ENCODE assay signal across 8 cellular contexts in genomic region chr2:205683179-205683978, GRCh38. TPM values are rescaled to one million over a fixed set of nuclear protein-coding genes. Genes with fewer than 3 reads are reported as not detected.
A peak's percentile ranks its signal among the peaks of the same experiment; 100 is the strongest.
DNase-seq lines count a peak whose midpoint lies in the region; ATAC-seq, FAIRE-seq and TF ChIP-seq lines count a peak whose summit lies in the region.

No MANE protein-coding gene starts in this region.

- CTCF ChIA-PET in Calu3 (lab: Charles Lee) (interaction anchor here (1.0 to 1.6 kb wide), 4 partner anchors 23 to 798 kb away, joined by 3 to 5 read pairs (median 4); no protein-coding TSS in a partner anchor), PC-3 (lab: Charles Lee) (no interaction called here), endothelial cell of umbilical vein (lab: Charles Lee) (interaction anchor here (1.0 to 4.1 kb wide), 14 partner anchors 11 to 1538 kb away, joined by 3 to 29 read pairs (median 6); no protein-coding TSS in a partner anchor)

- H3K9me3 Mint-ChIP-seq in Calu3 (ENCODE audit: low read depth, unreplicated experiment), result no peaks in the 10 kb centered on the region

- no peaks in the 10 kb centered on the region for H3F3A ChIP-seq in PC-3 (ENCODE audit: low read length, unreplicated experiment)

- H3K4me1 ChIP-seq in PC-3 (ENCODE audit: insufficient read depth, low read length), result peaks cover 42% of the 10 kb centered on the region
- H3K4me1 ChIP-seq in endothelial cell of umbilical vein (ENCODE audit: control insufficient read depth, extremely low read depth, insufficient read depth, low read length), result peaks cover 44% of the 10 kb centered on the region
- H3K4me1 ChIP-seq in neuronal stem cell (ENCODE audit: control insufficient read depth in 2 of 2, insufficient read depth in 1 of 2, low read depth in 1 of 2, low read length in 2 of 2), result peaks cover 16 to 23% of the 10 kb centered on the region in 2 donors

- peak overlapping the region; percentile 50 for H3K27ac Mint-ChIP-seq in Calu3 (ENCODE audit: unreplicated experiment)

- peaks cover 19% of the 10 kb centered on the region for H3K4me1 Mint-ChIP-seq in Calu3 (ENCODE audit: low read depth, unreplicated experiment)

- intact Hi-C loops in Calu3 (cut with micrococcal nuclease; ENCODE audit: unreplicated experiment) (loop anchor here (5.0 kb wide), 5 partner anchors 64 to 991 kb away; no protein-coding TSS in a partner anchor), PC-3 (cut with micrococcal nuclease) (loop anchor here (2.0 to 10.0 kb wide), 5 partner anchors 64 to 1139 kb away; partner anchors contain the start of gene PARD3B), endothelial cell of umbilical vein (cut with micrococcal nuclease) (loop anchor here (2.0 to 5.0 kb wide), 2 partner anchors 85 to 486 kb away; no protein-coding TSS in a partner anchor), posterior vena cava (cut with DNase I) (loop anchor here (5.0 to 10.0 kb wide), 2 partner anchors 241 to 1436 kb away; no protein-coding TSS in a partner anchor)

- no peak for TF ChIP-seq CTCF in Calu3 (IDR thresholded peaks at IDR 0.05; ENCODE audit: unreplicated experiment)
- no peak for TF ChIP-seq CTCF in PC-3 (conservative IDR thresholded peaks at IDR 0.05; ENCODE audit: low read depth, low read length)
- no peak for TF ChIP-seq CTCF in endothelial cell of umbilical vein (IDR thresholded peaks at IDR 0.05; ENCODE audit: extremely low read depth in 1 of 2, insufficient read depth in 1 of 2, low read depth in 1 of 2, low read length in 2 of 2)

- H2AK5ac ChIP-seq in neuronal stem cell (ENCODE audit: low read depth, low read length), result no peak overlapping the region

- H3K9ac ChIP-seq in PC-3 (ENCODE audit: low read length) (peak overlapping the region; percentile 62), endothelial cell of umbilical vein (replicated peaks; ENCODE audit: extremely low read depth, insufficient read depth, low read length) (peak overlapping the region; percentile 92), neuronal stem cell (ENCODE audit: low read depth, low read length, poor library complexity) (no peak overlapping the region)

- no peak overlapping the region for H4K8ac ChIP-seq in neuronal stem cell (ENCODE audit: low read depth, low read length)

- H2BK15ac ChIP-seq in neuronal stem cell (ENCODE audit: low read length), result no peak overlapping the region

- no peak overlapping the region for H2BK120ac ChIP-seq in neuronal stem cell (ENCODE audit: low read depth, low read length)

- no peak overlapping the region for H3K27ac ChIP-seq in PC-3 (ENCODE audit: low read length)
- H3K27ac ChIP-seq in endothelial cell of umbilical vein (ENCODE audit: insufficient read depth, low read depth, low read length), result peak overlapping the region; percentile 73
- H3K27ac ChIP-seq in neuronal stem cell (replicated peaks; ENCODE audit: low read length), result no peak overlapping the region

- H3K27me3 Mint-ChIP-seq in Calu3 (ENCODE audit: unreplicated experiment), result no peaks in the 10 kb centered on the region

- no peak for TF ChIP-seq POLR2A in endothelial cell of umbilical vein (IDR thresholded peaks at IDR 0.05; ENCODE audit: low read depth, low read length)

- FAIRE-seq in endothelial cell of umbilical vein (lab: Jason Lieb, UNC), result no peak
- FAIRE-seq in urothelium cell line (lab: Jason Lieb, UNC), result no peak

- H2BK5ac ChIP-seq in neuronal stem cell (ENCODE audit: low read length), result no peak overlapping the region

- no peak for ATAC-seq in PC-3
- no peak for ATAC-seq in HG02610 (IDR thresholded peaks at IDR 0.05; ENCODE audit: unreplicated experiment)

- peak overlapping the region; percentile 93 for H2AFZ ChIP-seq in PC-3 (ENCODE audit: low read length)
- peak overlapping the region; percentile 85 for H2AFZ ChIP-seq in endothelial cell of umbilical vein (ENCODE audit: low read depth, low read length)
- peak overlapping the region; percentile 96 for H2AFZ ChIP-seq in neuronal stem cell (ENCODE audit: low read length)

- no peak overlapping the region for H3K23ac ChIP-seq in neuronal stem cell (ENCODE audit: low read depth, low read length, poor library complexity)

- peak overlapping the region; percentile 93 for H3K4me3 Mint-ChIP-seq in Calu3 (ENCODE audit: low read depth, unreplicated experiment)

- H3K4me3 ChIP-seq in PC-3 (ENCODE audit: low read length) (peak overlapping the region; percentile 89), endothelial cell of umbilical vein (replicated peaks in 1 of 3; ENCODE audit: insufficient read depth in 1 of 3, low read depth in 1 of 3, low read length in 3 of 3) (peak overlapping the region; percentile 67 to 99 (median 96)), neuronal stem cell (ENCODE audit: low read length in 2 of 2) (peak overlapping the region; percentile 60 to 75)

- no peak overlapping the region for H3K14ac ChIP-seq in neuronal stem cell (ENCODE audit: low read length)

- H3K9me3 ChIP-seq in PC-3 (ENCODE audit: low read length) (no peaks in the 10 kb centered on the region), endothelial cell of umbilical vein (replicated peaks; ENCODE audit: control insufficient read depth, insufficient read depth, low read length) (no peaks in the 10 kb centered on the region), neuronal stem cell (replicated peaks in 1 of 2; ENCODE audit: control insufficient read depth in 2 of 2, insufficient read depth in 1 of 2, low read depth in 1 of 2, low read length in 2 of 2) (peaks cover 0 to 2% of the 10 kb centered on the region in 2 donors)

- dilution Hi-C loops in endothelial cell of umbilical vein (cut with MboI; ENCODE audit: extremely low pct_ligation_motif_present, low sequenced_read_pairs), result no loop called here

- H3K9me2 ChIP-seq in PC-3 (replicated peaks; ENCODE audit: low read length), result no peaks in the 10 kb centered on the region

- WGBS in neuronal stem cell (ENCODE audit: extremely low coverage in 2 of 2, insufficient read length in 2 of 2, insufficient replicate concordance in 1 of 2), 2 donors, result no CpG with 5 or more reads among the region's 9 CpGs

- H4K20me1 ChIP-seq in PC-3 (ENCODE audit: low read length) (no peaks in the 10 kb centered on the region), endothelial cell of umbilical vein (replicated peaks; ENCODE audit: control insufficient read depth, extremely low read depth, insufficient read depth, low read length) (no peaks in the 10 kb centered on the region)

- DNase-seq in Calu3 (no peak), PC-3 (peak; percentile 19), endothelial cell of umbilical vein (ENCODE audit: low read depth, low spot score) (peak; percentile 50), neuronal stem cell (ENCODE audit: low spot score) (no peak), posterior vena cava (ENCODE audit: low spot score) (no peak), SIG-M5 (lab: John Stamatoyannopoulos, UW) (no peak), urothelium cell line (ENCODE audit: low spot score) (no peak)

- BruUV-seq in Calu3 (replicated peaks; lab: Mats Ljungman, UMichigan), result TSS peak; percentile 74
- TSS peak; percentile 73 for BruUV-seq in PC-3 (replicated peaks; lab: Mats Ljungman, UMichigan)
- no TSS peak for BruUV-seq in endothelial cell of umbilical vein (replicated peaks; lab: Mats Ljungman, UMichigan)

- H3K27me3 ChIP-seq in PC-3 (ENCODE audit: low read length), result no peaks in the 10 kb centered on the region
- H3K27me3 ChIP-seq in endothelial cell of umbilical vein (ENCODE audit: control insufficient read depth in 2 of 2, insufficient read depth in 2 of 2, low read length in 2 of 2), result no peaks in the 10 kb centered on the region
- peaks cover 2 to 25% (median 2%) of the 10 kb centered on the region in 3 experiments for H3K27me3 ChIP-seq in neuronal stem cell (ENCODE audit: control insufficient read depth in 3 of 3, insufficient read depth in 3 of 3, low read depth in 1 of 3, low read length in 3 of 3)

- no peaks in the 10 kb centered on the region for H3K36me3 ChIP-seq in PC-3 (ENCODE audit: low read depth, low read length)
- H3K36me3 ChIP-seq in endothelial cell of umbilical vein (ENCODE audit: control insufficient read depth in 2 of 2, extremely low read depth in 1 of 2, insufficient read depth in 2 of 2, low read length in 2 of 2), result peaks cover 0 to 3% of the 10 kb centered on the region in 2 experiments
- no peaks in the 10 kb centered on the region for H3K36me3 ChIP-seq in neuronal stem cell (replicated peaks in 1 of 2; ENCODE audit: control insufficient read depth in 2 of 2, insufficient read depth in 2 of 2, low read length in 2 of 2)

- H3K36me3 Mint-ChIP-seq in Calu3 (ENCODE audit: insufficient read depth, unreplicated experiment), result peaks cover 50% of the 10 kb centered on the region

- H3K4me2 ChIP-seq in PC-3 (ENCODE audit: low read length) (peak overlapping the region; percentile 84), endothelial cell of umbilical vein (ENCODE audit: insufficient read depth, low read length) (peak overlapping the region; percentile 97), neuronal stem cell (ENCODE audit: insufficient read depth, low read length, poor library complexity, severe bottlenecking) (peak overlapping the region; percentile 27)

- H3K18ac ChIP-seq in neuronal stem cell (ENCODE audit: low read length), result no peak overlapping the region

- peaks cover 39% of the 10 kb centered on the region for H3K79me2 ChIP-seq in PC-3 (ENCODE audit: low read length)
- peaks cover 46% of the 10 kb centered on the region for H3K79me2 ChIP-seq in endothelial cell of umbilical vein (ENCODE audit: control insufficient read depth, insufficient read depth, low read length)

- H3K4ac ChIP-seq in neuronal stem cell (ENCODE audit: low read length), result no peak overlapping the region

- no peaks in the 10 kb centered on the region for H3K9me1 ChIP-seq in endothelial cell of umbilical vein (replicated peaks; ENCODE audit: control insufficient read depth, extremely low read depth, insufficient read depth, low read length)

- H4K91ac ChIP-seq in neuronal stem cell (ENCODE audit: low read depth, low read length, poor library complexity), result no peak overlapping the region

- no peaks in the 10 kb centered on the region for H3K79me1 ChIP-seq in neuronal stem cell (ENCODE audit: low read depth, low read length)

- POLR2A ChIA-PET in PC-3 (lab: Charles Lee; ENCODE audit: unreplicated experiment) (interaction anchor here (0.5 to 0.6 kb wide), 2 partner anchors 10 to 23 kb away, joined by 3 read pairs; no protein-coding TSS in a partner anchor), endothelial cell of umbilical vein (lab: Charles Lee) (interaction anchor here (1.2 to 2.4 kb wide), 5 partner anchors 11 to 1574 kb away, joined by 3 to 18 read pairs (median 4); partner anchors contain the start of gene PARD3B)

- H2BK12ac ChIP-seq in neuronal stem cell (ENCODE audit: low read length), result no peak overlapping the region

RNA-seq across cellular contexts. Expression of gene NRP2, which starts 1.1 kb away (rescaled TPM):
- total RNA-seq in Calu3 (2022), result 12.5 and 19.9 TPM in 2 replicates
- 18.3 and 19.9 TPM in 2 replicates for total RNA-seq in PC-3 (2014; rRNA removed)
- 149 and 240 TPM in 2 replicates for total RNA-seq in endothelial cell of umbilical vein
- polyA plus RNA-seq in endothelial cell of umbilical vein, result 138 and 160 TPM in 2 replicates
- polyA plus RNA-seq in endothelial cell of umbilical vein (2011; cell fraction: cytosol; rRNA removed), result 107 and 113 TPM in 2 replicates
- 198 and 227 TPM in 2 replicates for polyA plus RNA-seq in endothelial cell of umbilical vein (2011; cell fraction: nucleus; rRNA removed)
- polyA plus RNA-seq in endothelial cell of umbilical vein (2012), result 99.8 and 162 TPM in 2 replicates
- 478 and 499 TPM in 2 replicates for polyA minus RNA-seq in endothelial cell of umbilical vein
- polyA minus RNA-seq in endothelial cell of umbilical vein (2011; cell fraction: cytosol; rRNA and poly(A)+ RNA removed), result 1.3 TPM
- 330 and 370 TPM in 2 replicates for polyA minus RNA-seq in endothelial cell of umbilical vein (2011; cell fraction: nucleus; rRNA and poly(A)+ RNA removed)
- 7.6 TPM for polyA plus RNA-seq in neuronal stem cell (2013, experiment 1 of 2)
- 7.4 TPM for polyA plus RNA-seq in neuronal stem cell (2013, experiment 2 of 2)
- total RNA-seq in posterior vena cava, result 10 to 100 TPM; 80.8 to 93.5 TPM

Comparison
In these comparisons a context has a peak if more than half of its experiments do, and no peak if none do; other contexts are left out.
1. DNase-seq: peak in PC-3 (single experiment) and endothelial cell of umbilical vein (single experiment); none in Calu3 (single experiment), neuronal stem cell (single experiment), posterior vena cava (single experiment), SIG-M5 (single experiment) and urothelium cell line (single experiment).
2. H3K4me2 ChIP-seq: peak in every context shown above with its lines; median percentile 97 in endothelial cell of umbilical vein; 84 in PC-3; 27 in neuronal stem cell.
3. Peak in every context shown above with its lines, with median percentiles within 50 percentile points of each other: H2AFZ ChIP-seq and H3K4me3 ChIP-seq.